In the genomic region with DNA sequence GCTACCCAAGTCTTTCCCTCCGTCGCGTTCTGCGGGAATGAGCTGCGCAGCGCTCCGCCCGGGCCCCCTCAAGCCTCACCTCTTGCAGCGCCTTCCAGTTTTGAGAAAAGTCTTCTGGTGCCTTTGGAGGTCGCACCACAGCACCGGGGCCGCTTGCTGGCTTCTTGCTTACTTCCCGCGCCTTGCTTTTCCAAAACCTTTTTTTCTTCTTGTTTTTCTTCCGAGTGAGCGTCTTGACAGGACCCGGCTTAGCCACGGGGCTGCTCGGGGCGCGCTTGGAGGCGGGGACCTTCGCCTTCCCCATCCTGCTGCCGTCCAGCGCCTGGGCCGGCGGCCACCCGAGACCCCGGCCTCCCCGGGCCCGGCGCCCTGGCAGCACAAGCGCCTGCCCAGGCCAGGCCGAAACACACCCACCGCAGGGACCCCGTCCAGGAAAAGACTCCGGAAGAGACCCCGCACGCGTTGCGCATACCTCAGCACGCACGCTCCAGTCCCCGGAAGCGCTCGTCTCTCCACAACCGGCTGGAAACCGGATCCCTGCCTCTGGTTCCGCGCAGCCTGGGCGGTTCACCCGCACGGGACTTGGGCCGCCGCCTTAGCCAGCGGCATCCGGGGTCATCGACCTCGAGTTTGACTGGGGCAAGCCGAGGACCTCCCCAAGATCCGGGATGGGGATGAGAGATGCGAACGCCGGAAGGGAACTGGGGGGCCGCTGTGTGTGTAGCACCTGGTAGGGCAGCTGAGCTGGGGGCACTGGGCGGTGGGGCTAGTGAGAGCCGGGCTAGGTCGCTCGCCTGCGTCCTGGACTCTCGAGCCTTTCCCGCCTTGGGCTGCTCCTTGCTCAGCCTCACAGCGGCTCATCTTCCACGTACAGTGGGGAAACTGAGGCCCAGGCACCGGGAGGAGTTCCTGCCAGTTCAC, we compare ENCODE assay signal across 8 cellular contexts. TPM values are rescaled to one million over a fixed set of nuclear protein-coding genes. Genes with fewer than 3 reads are reported as not detected.
DNase-seq lines count a peak whose midpoint lies in the region; ATAC-seq and TF ChIP-seq lines count a peak whose summit lies in the region.

A gene with protein sequence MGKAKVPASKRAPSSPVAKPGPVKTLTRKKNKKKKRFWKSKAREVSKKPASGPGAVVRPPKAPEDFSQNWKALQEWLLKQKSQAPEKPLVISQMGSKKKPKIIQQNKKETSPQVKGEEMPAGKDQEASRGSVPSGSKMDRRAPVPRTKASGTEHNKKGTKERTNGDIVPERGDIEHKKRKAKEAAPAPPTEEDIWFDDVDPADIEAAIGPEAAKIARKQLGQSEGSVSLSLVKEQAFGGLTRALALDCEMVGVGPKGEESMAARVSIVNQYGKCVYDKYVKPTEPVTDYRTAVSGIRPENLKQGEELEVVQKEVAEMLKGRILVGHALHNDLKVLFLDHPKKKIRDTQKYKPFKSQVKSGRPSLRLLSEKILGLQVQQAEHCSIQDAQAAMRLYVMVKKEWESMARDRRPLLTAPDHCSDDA (minus strand): TSS at position 470 of the 921 bp plus-strand sequence. CDS start 166 bp downstream, at position 304.

- H3K9me3 ChIP-seq in SJCRH30 (replicated peaks) (no peaks in the 10 kb centered on the region), neutrophil (no peaks in the 10 kb centered on the region)

- TF ChIP-seq CTCF in LNCaP clone FGC (IDR thresholded peaks at IDR 0.05; ENCODE audit: control insufficient read depth, extremely low read depth, insufficient read depth): no peak
- TF ChIP-seq CTCF in neutrophil (IDR thresholded peaks at IDR 0.05): no peak
- no peak for TF ChIP-seq CTCF in subcutaneous adipose tissue (IDR thresholded peaks at IDR 0.05; ENCODE audit: low read depth)

- H3K4me1 ChIP-seq in SJCRH30 (peaks cover 10% of the 10 kb centered on the region), neutrophil (ENCODE audit: control insufficient read depth in 1 of 2, insufficient read depth in 1 of 2, low read depth in 1 of 2, low read length in 1 of 2) (peaks cover 16 to 19% of the 10 kb centered on the region in 2 experiments)

- ATAC-seq in GM21825 (IDR thresholded peaks at IDR 0.05; ENCODE audit: unreplicated experiment): peak; percentile 55

- DNase-seq in Daoy (ENCODE audit: low read depth) (peak; percentile 95), LNCaP clone FGC (ENCODE audit: low read depth) (peak; percentile 64), SJCRH30 (peak; percentile 97), foreskin melanocyte (peak; percentile 86)
- DNase-seq in activated gamma-delta T cell treated with anti-CD3 and anti-CD28 coated beads, Interleukin-2, amount 50 U/mL, for 16 hours (ENCODE audit: low read depth): peak; percentile 62

- peak within 1 kb of the TSS; percentile 62 for H3K27ac ChIP-seq in SJCRH30
- peak within 1 kb of the TSS; percentile 58 for H3K27ac ChIP-seq in neutrophil

- peak within 1 kb of the TSS; percentile 99 for H3K4me3 ChIP-seq in LNCaP clone FGC (ENCODE audit: low read depth, low read length)
- peak within 1 kb of the TSS; percentile 93 for H3K4me3 ChIP-seq in SJCRH30
- peak within 1 kb of the TSS; percentile 81 to 82 for H3K4me3 ChIP-seq in neutrophil (ENCODE audit: low read depth in 1 of 2, low read length in 1 of 2)

- H3K36me3 ChIP-seq in SJCRH30: peaks cover 9% of the 10 kb centered on the region
- peaks cover 16% of the 10 kb centered on the region for H3K36me3 ChIP-seq in neutrophil

- H3K27me3 ChIP-seq in SJCRH30 (no peaks in the 10 kb centered on the region), neutrophil (no peaks in the 10 kb centered on the region)

RNA-seq across cellular contexts. Expression of the gene that starts here (rescaled TPM):
- total RNA-seq in Daoy (2014; rRNA removed; shearing (Covaris generic)): 30.4 and 32.8 TPM in 2 replicates
- 39.5 and 41.0 TPM in 2 replicates for total RNA-seq in SJCRH30 (2014; rRNA removed; shearing (Covaris generic))
- 10 to 100 TPM; 11.6 to 17.0 (median 16.6) TPM for total RNA-seq in subcutaneous adipose tissue

Comparison
In these comparisons a context has a peak if more than half of its experiments do, and no peak if none do; other contexts are left out.
1. Peak in every context shown above with its lines: DNase-seq, ATAC-seq, H3K4me3 ChIP-seq and H3K27ac ChIP-seq.